35 cellular contexts compared by ENCODE assay signal in genomic region chr12:52487211-52487610, GRCh38. TPM values are rescaled to one million over a fixed set of nuclear protein-coding genes. Genes with fewer than 3 reads are reported as not detected.
"Had no signal": no experiment of that assay in that cellular context is flagged by ENCODE, and none has a peak within 500 bp of the region (broad histone marks: within the 10 kb centered on the region; RNA-seq: fewer than 3 reads in every experiment).

No MANE protein-coding gene starts in this region.

- H3K79me2 ChIP-seq: parathyroid adenoma had no signal

- H2AFZ ChIP-seq: neural progenitor cell, parathyroid adenoma had no signal

- H3K9me3 ChIP-seq: neutrophil, right lobe of liver, testis, thyroid gland, transverse colon, vagina had no signal

- H3K4me1 ChIP-seq: lower lobe of right lung, neural progenitor cell, parathyroid adenoma, right atrium auricular region, right lobe of liver, stomach, testis, thyroid gland, transverse colon, upper lobe of left lung, vagina had no signal

- DNase-seq: hippocampal formation; kidney glomerular epithelial cell; left cardiac atrium; left ventricle myocardium superior; lower lobe of right lung; mesendoderm; naive B cell; natural killer cell; nephron progenitor cell; occipital lobe; right lobe of liver; stimulated activated CD4-positive, alpha-beta T cell treated with anti-CD3 and anti-CD28 coated beads, Interleukin-1b, Interleukin-23, amount 100 ng/mL, for 48 hours; stimulated activated CD4-positive, alpha-beta T cell treated with anti-CD3 and anti-CD28 coated beads, Interleukin-4, amount 100 ng/mL, for 1 hour; stimulated activated naive B cell treated with anti-CD40 and anti-IgM and Interleukin-4, amounts not matched to agents 10 μg/mL and 1 μg/mL and 100 μg/mL, for 72 hours; stimulated activated naive CD8-positive, alpha-beta T cell treated with anti-CD3 and anti-CD28 coated beads, Interleukin-15, Interleukin-2, amounts not matched to agents 100 U/mL and 50 U/mL, for 24 hours; stomach; testis; thyroid gland; transverse colon had no signal

- H3K9ac ChIP-seq: neural progenitor cell, parathyroid adenoma had no signal

- H3K4me3 ChIP-seq: lower lobe of right lung, neural progenitor cell, right atrium auricular region, right lobe of liver, smooth muscle cell, stomach, testis, thyroid gland, transverse colon, upper lobe of left lung, vagina had no signal

- H3K27me3 ChIP-seq: right atrium auricular region, right lobe of liver, testis, thyroid gland, upper lobe of left lung, vagina had no signal

- H3K27ac ChIP-seq: lower lobe of right lung, neural progenitor cell, neutrophil, parathyroid adenoma, right atrium auricular region, right lobe of liver, stomach, testis, thyroid gland, transverse colon, upper lobe of left lung, vagina had no signal

- H3K36me3 ChIP-seq: lower lobe of right lung, neutrophil, right atrium auricular region, right lobe of liver, stomach, thyroid gland, transverse colon, upper lobe of left lung, vagina had no signal

- H3K4me2 ChIP-seq: neural progenitor cell, smooth muscle cell had no signal

RNA-seq across cellular contexts. Expression of gene KRT6A, which starts 5.8 kb away (rescaled TPM):
- total RNA-seq: left lobe of liver, mononuclear cell, natural killer cell, osteocyte, progenitor cell of endocrine pancreas, transverse colon, urinary bladder had no signal

RNA-seq across cellular contexts. Expression of gene KRT6C, which starts 13.6 kb away (rescaled TPM):
- total RNA-seq: left cardiac atrium, left lobe of liver, left ventricle myocardium superior, lower lobe of right lung, mesothelial cell of epicardium, mononuclear cell, natural killer cell, occipital lobe, osteocyte, progenitor cell of endocrine pancreas, pulmonary artery endothelial cell, renal cortical epithelial cell, right atrium auricular region, skeletal muscle tissue, thyroid gland, upper lobe of left lung, urinary bladder had no signal
- polyA plus RNA-seq: urinary bladder had no signal

RNA-seq across cellular contexts. Expression of gene KRT5, which starts 33.0 kb away (rescaled TPM):
- total RNA-seq: left lobe of liver, osteocyte, progenitor cell of endocrine pancreas, transverse colon had no signal

RNA-seq across cellular contexts. Expression of gene KRT6B, which starts 35.3 kb away (rescaled TPM):
- total RNA-seq: left cardiac atrium, left lobe of liver, left ventricle myocardium superior, lower lobe of right lung, mesothelial cell of epicardium, mononuclear cell, natural killer cell, osteocyte, progenitor cell of endocrine pancreas, right atrium auricular region, skeletal muscle tissue, thyroid gland, transverse colon, urinary bladder had no signal
- polyA plus RNA-seq: urinary bladder had no signal

RNA-seq across cellular contexts. Expression of gene KRT75, which starts 53.0 kb away (rescaled TPM):
- total RNA-seq: left cardiac atrium, left lobe of liver, left ventricle myocardium superior, lower lobe of right lung, mesothelial cell of epicardium, mononuclear cell, natural killer cell, occipital lobe, osteocyte, progenitor cell of endocrine pancreas, pulmonary artery endothelial cell, renal cortical epithelial cell, right atrium auricular region, right lobe of liver, skeletal muscle tissue, stomach, thyroid gland, transverse colon, upper lobe of left lung, urinary bladder, vagina had no signal
- polyA plus RNA-seq: stomach, urinary bladder had no signal
